Comparison of ENCODE assay signal across 1 cellular context in the genomic region with DNA sequence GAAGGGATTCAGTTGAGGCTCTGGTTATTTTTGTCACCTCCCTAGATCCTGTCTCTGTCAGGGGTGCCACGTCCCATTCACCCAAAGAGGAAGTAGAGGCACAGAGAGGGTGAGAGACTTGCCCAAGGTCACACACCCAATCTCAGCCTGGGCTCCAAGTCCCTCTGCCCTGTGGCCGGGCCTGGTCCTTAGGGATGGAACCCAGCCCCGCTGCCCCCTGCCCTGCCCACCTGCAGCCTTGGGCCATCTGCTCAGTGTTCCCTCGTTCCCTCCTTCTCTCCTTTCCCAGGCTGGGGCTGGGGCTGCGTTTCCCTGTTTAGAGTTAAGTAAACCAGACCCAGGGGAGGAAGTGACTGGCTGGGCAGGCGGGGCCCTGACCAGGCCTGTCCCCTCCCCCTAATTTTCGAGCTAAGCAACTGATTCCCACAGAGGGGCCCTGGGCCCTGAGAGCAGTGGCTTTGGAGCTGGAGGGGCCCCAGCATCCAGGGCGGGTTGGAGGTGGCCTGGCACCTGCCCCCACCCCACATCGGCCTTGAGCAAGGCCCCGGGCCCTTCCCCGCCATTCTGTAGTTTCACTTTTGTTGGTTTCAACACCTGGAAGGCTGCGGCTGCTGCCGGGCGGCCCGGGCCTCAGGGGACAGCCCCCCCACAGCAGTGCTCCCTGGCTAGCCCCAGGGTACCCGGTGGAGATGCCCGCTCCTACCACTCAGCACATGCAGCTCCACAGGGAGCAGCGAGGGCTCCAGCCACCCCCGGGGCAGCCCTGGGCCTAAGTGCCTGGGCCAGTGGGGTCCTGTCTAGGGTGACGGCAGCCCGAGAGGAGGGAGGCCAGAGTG.
TF ChIP-seq lines count a peak whose summit lies in the region.

No MANE protein-coding gene starts in this region.

TF ChIP-seq in HCT116, 20 proteins besides CTCF, POLR2A, EP300 and RAD21 (continued from another document):
- no peak for TF ChIP-seq EGR1 (IDR thresholded peaks at IDR 0.05; ENCODE audit: low read depth)
- TF ChIP-seq YY1 (IDR thresholded peaks at IDR 0.05; ENCODE audit: extremely low read depth, insufficient replicate concordance, low read depth, low read length) = no peak
- no peak for TF ChIP-seq ZBTB33 (IDR thresholded peaks at IDR 0.05; ENCODE audit: extremely low read depth, insufficient replicate concordance, low read length)
- no peak for TF ChIP-seq POLR2AphosphoS5 (IDR thresholded peaks at IDR 0.05; ENCODE audit: low read depth, low read length)
- TF ChIP-seq ZFX (IDR thresholded peaks at IDR 0.05) = no peak
- TF ChIP-seq EZH2 (IDR thresholded peaks at IDR 0.05) = no peak
- no peak for TF ChIP-seq SIN3A (IDR thresholded peaks at IDR 0.05; ENCODE audit: low read depth)
- TF ChIP-seq, protein P1, sequence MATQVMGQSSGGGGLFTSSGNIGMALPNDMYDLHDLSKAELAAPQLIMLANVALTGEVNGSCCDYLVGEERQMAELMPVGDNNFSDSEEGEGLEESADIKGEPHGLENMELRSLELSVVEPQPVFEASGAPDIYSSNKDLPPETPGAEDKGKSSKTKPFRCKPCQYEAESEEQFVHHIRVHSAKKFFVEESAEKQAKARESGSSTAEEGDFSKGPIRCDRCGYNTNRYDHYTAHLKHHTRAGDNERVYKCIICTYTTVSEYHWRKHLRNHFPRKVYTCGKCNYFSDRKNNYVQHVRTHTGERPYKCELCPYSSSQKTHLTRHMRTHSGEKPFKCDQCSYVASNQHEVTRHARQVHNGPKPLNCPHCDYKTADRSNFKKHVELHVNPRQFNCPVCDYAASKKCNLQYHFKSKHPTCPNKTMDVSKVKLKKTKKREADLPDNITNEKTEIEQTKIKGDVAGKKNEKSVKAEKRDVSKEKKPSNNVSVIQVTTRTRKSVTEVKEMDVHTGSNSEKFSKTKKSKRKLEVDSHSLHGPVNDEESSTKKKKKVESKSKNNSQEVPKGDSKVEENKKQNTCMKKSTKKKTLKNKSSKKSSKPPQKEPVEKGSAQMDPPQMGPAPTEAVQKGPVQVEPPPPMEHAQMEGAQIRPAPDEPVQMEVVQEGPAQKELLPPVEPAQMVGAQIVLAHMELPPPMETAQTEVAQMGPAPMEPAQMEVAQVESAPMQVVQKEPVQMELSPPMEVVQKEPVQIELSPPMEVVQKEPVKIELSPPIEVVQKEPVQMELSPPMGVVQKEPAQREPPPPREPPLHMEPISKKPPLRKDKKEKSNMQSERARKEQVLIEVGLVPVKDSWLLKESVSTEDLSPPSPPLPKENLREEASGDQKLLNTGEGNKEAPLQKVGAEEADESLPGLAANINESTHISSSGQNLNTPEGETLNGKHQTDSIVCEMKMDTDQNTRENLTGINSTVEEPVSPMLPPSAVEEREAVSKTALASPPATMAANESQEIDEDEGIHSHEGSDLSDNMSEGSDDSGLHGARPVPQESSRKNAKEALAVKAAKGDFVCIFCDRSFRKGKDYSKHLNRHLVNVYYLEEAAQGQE (IDR thresholded peaks at IDR 0.05; ENCODE audit: low read depth) = no peak
- TF ChIP-seq, protein P2, sequence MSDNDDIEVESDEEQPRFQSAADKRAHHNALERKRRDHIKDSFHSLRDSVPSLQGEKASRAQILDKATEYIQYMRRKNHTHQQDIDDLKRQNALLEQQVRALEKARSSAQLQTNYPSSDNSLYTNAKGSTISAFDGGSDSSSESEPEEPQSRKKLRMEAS (IDR thresholded peaks at IDR 0.05) = no peak
- TF ChIP-seq CEBPB (IDR thresholded peaks at IDR 0.05; ENCODE audit: low read depth) = no peak
- TF ChIP-seq SRF (IDR thresholded peaks at IDR 0.05; ENCODE audit: low read depth) = no peak
